24 cellular contexts compared by ENCODE assay signal in the genomic region with DNA sequence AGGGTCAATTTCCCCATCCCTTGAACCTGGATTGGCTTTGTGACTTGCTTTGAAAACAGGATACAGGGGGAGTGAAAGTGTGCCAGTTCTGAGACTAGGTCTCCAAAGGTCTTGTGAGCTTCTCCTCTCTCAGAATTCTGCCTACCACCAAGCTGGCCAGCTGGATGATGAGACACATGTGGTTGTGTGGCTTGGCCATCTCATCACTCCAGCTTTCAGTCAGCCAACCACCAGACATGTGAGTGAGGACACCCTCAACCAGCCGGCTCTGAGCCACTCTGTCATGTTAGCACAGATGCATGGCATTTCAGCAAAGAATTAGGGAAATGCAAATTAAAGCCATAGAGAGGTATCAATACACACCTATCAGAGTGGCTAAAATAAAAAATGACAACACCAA. TPM values are rescaled to one million over a fixed set of nuclear protein-coding genes. Genes with fewer than 3 reads are reported as not detected.
"Had no signal": no experiment of that assay in that cellular context is flagged by ENCODE, and none has a peak within 500 bp of the region (broad histone marks: within the 10 kb centered on the region; RNA-seq: fewer than 3 reads in every experiment).

No MANE protein-coding gene starts in this region.

- H3K36me3 ChIP-seq: esophagus squamous epithelium, heart right ventricle, right lobe of liver, vagina had no signal

- H3K27ac ChIP-seq: coronary artery, esophagus squamous epithelium, heart right ventricle, parathyroid adenoma, right lobe of liver, testis, vagina had no signal

- H3K4me1 ChIP-seq: esophagus squamous epithelium, parathyroid adenoma, right lobe of liver, testis had no signal

- H3K27me3 Mint-ChIP-seq: type B pancreatic cell had no signal

- H3K4me3 ChIP-seq: coronary artery, esophagus squamous epithelium, heart right ventricle, right lobe of liver, testis, vagina had no signal

- H3K4me3 Mint-ChIP-seq: activated B cell treated with CpG ODN at 0.5 μM for 24 hours; activated CD4-positive, alpha-beta memory T cell treated with anti-CD3 and anti-CD28 coated beads for 36 hours; activated naive CD4-positive, alpha-beta T cell treated with anti-CD3 and anti-CD28 coated beads for 36 hours; activated T-cell treated with anti-CD3 and anti-CD28 coated beads, Interleukin-2, amount 50 U/mL, for 72 hours; endodermal cell; memory B cell; nephron progenitor cell; stimulated activated memory B cell treated with anti-CD40 and anti-IgM and Interleukin-4, amounts not matched to agents 10 μg/mL and 1 μg/mL and 100 μg/mL, for 72 hours; T-helper 2 cell treated with Interferon-gamma antibody and Interleukin-4, amounts not matched to agents 5 μg/mL and 100 μg/mL, for 36 hours; type B pancreatic cell had no signal

- H3K9me3 Mint-ChIP-seq: activated B cell treated with CpG ODN at 0.5 μM for 24 hours; activated CD4-positive, alpha-beta memory T cell treated with anti-CD3 and anti-CD28 coated beads for 36 hours; activated naive CD4-positive, alpha-beta T cell treated with anti-CD3 and anti-CD28 coated beads for 36 hours; activated T-cell treated with anti-CD3 and anti-CD28 coated beads, Interleukin-2, amount 50 U/mL, for 72 hours; endodermal cell; memory B cell; nephron progenitor cell; stimulated activated memory B cell treated with anti-CD40 and anti-IgM and Interleukin-4, amounts not matched to agents 10 μg/mL and 1 μg/mL and 100 μg/mL, for 72 hours; T-helper 2 cell treated with Interferon-gamma antibody and Interleukin-4, amounts not matched to agents 5 μg/mL and 100 μg/mL, for 36 hours; type B pancreatic cell had no signal

- H3K36me3 Mint-ChIP-seq: activated CD4-positive, alpha-beta memory T cell treated with anti-CD3 and anti-CD28 coated beads for 36 hours; memory B cell; stimulated activated memory B cell treated with anti-CD40 and anti-IgM and Interleukin-4, amounts not matched to agents 10 μg/mL and 1 μg/mL and 100 μg/mL, for 72 hours; type B pancreatic cell had no signal

- H3K4me1 Mint-ChIP-seq: activated B cell treated with CpG ODN at 0.5 μM for 24 hours; memory B cell; stimulated activated memory B cell treated with anti-CD40 and anti-IgM and Interleukin-4, amounts not matched to agents 10 μg/mL and 1 μg/mL and 100 μg/mL, for 72 hours had no signal

- H3K27me3 ChIP-seq: esophagus squamous epithelium, heart right ventricle, right lobe of liver, testis, vagina had no signal

- H3K9me3 ChIP-seq: esophagus squamous epithelium, heart right ventricle, right lobe of liver, testis, vagina had no signal

- DNase-seq: activated B cell treated with CpG ODN at 0.5 μM for 24 hours; activated CD4-positive, alpha-beta memory T cell treated with anti-CD3 and anti-CD28 coated beads for 36 hours; activated CD4-positive, alpha-beta T cell treated with anti-CD3 and anti-CD28 coated beads for 4 hours; activated effector memory CD4-positive, alpha-beta T cell treated with Interleukin-2 at 50 U/mL for 16 hours; activated naive CD4-positive, alpha-beta T cell treated with anti-CD3 and anti-CD28 coated beads for 36 hours; cerebellar nuclear complex; endodermal cell; esophagus squamous epithelium; heart right ventricle; left colon; nephron progenitor cell; right lobe of liver; small intestine; stimulated activated CD4-positive, alpha-beta T cell treated with anti-CD3 and anti-CD28 coated beads, Interleukin-2, amount 100 ng/mL, for 24 hours; testis had no signal

- H3K27ac Mint-ChIP-seq: activated B cell treated with CpG ODN at 0.5 μM for 24 hours; activated CD4-positive, alpha-beta memory T cell treated with anti-CD3 and anti-CD28 coated beads for 36 hours; activated naive CD4-positive, alpha-beta T cell treated with anti-CD3 and anti-CD28 coated beads for 36 hours; activated T-cell treated with anti-CD3 and anti-CD28 coated beads, Interleukin-2, amount 50 U/mL, for 72 hours; endodermal cell; memory B cell; nephron progenitor cell; stimulated activated memory B cell treated with anti-CD40 and anti-IgM and Interleukin-4, amounts not matched to agents 10 μg/mL and 1 μg/mL and 100 μg/mL, for 72 hours; T-helper 2 cell treated with Interferon-gamma antibody and Interleukin-4, amounts not matched to agents 5 μg/mL and 100 μg/mL, for 36 hours; type B pancreatic cell had no signal

- FAIRE-seq: keratinocyte, small intestine had no signal

- H3K9ac ChIP-seq: parathyroid adenoma had no signal

- ATAC-seq: heart right ventricle; left colon; right lobe of liver; stimulated activated memory B cell treated with anti-CD40 and anti-IgM and Interleukin-4, amounts not matched to agents 10 μg/mL and 1 μg/mL and 100 μg/mL, for 72 hours had no signal

- H2AFZ ChIP-seq: parathyroid adenoma had no signal

- H3K79me2 ChIP-seq: parathyroid adenoma had no signal

RNA-seq across cellular contexts. Expression of gene ENOX1, which starts 29.5 kb away (rescaled TPM):
- total RNA-seq: activated B cell treated with CpG ODN at 0.5 μM for 24 hours had no signal
